ENCODE assay signal across 2 cellular contexts in genomic region chr6:136174510-136174909, GRCh38.
TF ChIP-seq lines count a peak whose summit lies in the region.

No MANE protein-coding gene starts in this region.

TF ChIP-seq in liver, 16 proteins besides CTCF, POLR2A, EP300 and RAD21 (continued from another document):
- TF ChIP-seq ZBTB33 (IDR thresholded peaks at IDR 0.05) (no peak), MAX (IDR thresholded peaks at IDR 0.05) (no peak), REST (IDR thresholded peaks at IDR 0.05) (no peak), GABPA (IDR thresholded peaks at IDR 0.05 in 1 of 2, conservative IDR thresholded peaks at IDR 0.05 in 1 of 2) (no peak), FOXA1 (IDR thresholded peaks at IDR 0.05) (no peak), TAF1 (conservative IDR thresholded peaks at IDR 0.05) (no peak), HNF4A (conservative IDR thresholded peaks at IDR 0.05) (no peak), FOXA2 (IDR thresholded peaks at IDR 0.05) (no peak), YY1 (IDR thresholded peaks at IDR 0.05) (no peak), JUND (IDR thresholded peaks at IDR 0.05) (no peak), HNF4G (IDR thresholded peaks at IDR 0.05) (no peak), SP1 (IDR thresholded peaks at IDR 0.05) (no peak)

TF ChIP-seq in HepG2, 621 proteins besides CTCF, POLR2A, EP300 and RAD21 (continued from another document):
- TF ChIP-seq PREB (CRISPR knock-in tag; IDR thresholded peaks at IDR 0.05) (no peak), ZFP36L2 (CRISPR knock-in tag; IDR thresholded peaks at IDR 0.05) (no peak), KAT8 (CRISPR knock-in tag; IDR thresholded peaks at IDR 0.05) (no peak), SP4 (CRISPR knock-in tag; IDR thresholded peaks at IDR 0.05) (no peak), BCL3 (CRISPR knock-in tag; IDR thresholded peaks at IDR 0.05) (no peak), ZNF850 (CRISPR knock-in tag; conservative IDR thresholded peaks at IDR 0.05) (no peak), ZNF343 (CRISPR knock-in tag; IDR thresholded peaks at IDR 0.05) (no peak), ZNF619 (CRISPR knock-in tag; IDR thresholded peaks at IDR 0.05) (no peak)
